In genomic region chr9:92153466-92153865, GRCh38 we compare ENCODE assay signal across 7 cellular contexts. TPM values are rescaled to one million over a fixed set of nuclear protein-coding genes. Genes with fewer than 3 reads are reported as not detected.
A peak's percentile ranks its signal among the peaks of the same experiment; 100 is the strongest.
DNase-seq lines count a peak whose midpoint lies in the region; TF ChIP-seq lines count a peak whose summit lies in the region.
"Not testable (repeated sequence)": the region's sequence is repeated elsewhere in the genome, so short reads cannot be mapped to it uniquely, and the experiment has no call there.

No MANE protein-coding gene starts in this region.

- TF ChIP-seq POLR2A in esophagus muscularis mucosa (IDR thresholded peaks at IDR 0.05; ENCODE audit: low read depth) = not testable (repeated sequence)

- H3K4me1 ChIP-seq in PC-9 (replicated peaks; ENCODE audit: insufficient read depth) (peaks cover 37% of the 10 kb centered on the region), esophagus muscularis mucosa (peaks cover 0 to 30% (median 19%) of the 10 kb centered on the region in 4 donors), rectal smooth muscle tissue (ENCODE audit: control insufficient read depth, insufficient read depth, low read length) (peaks cover 15% of the 10 kb centered on the region)

- WGBS in esophagus muscularis mucosa = 41% methylated on average over 3 of the region's 3 CpGs

- H3K9me2 ChIP-seq in PC-9 (ENCODE audit: insufficient read depth) = not testable (repeated sequence)

- not testable (repeated sequence) for H2AFZ ChIP-seq in PC-9

- H3K9me3 ChIP-seq in PC-9 (ENCODE audit: insufficient read depth, low read depth); esophagus muscularis mucosa: not testable (repeated sequence)

- not testable (repeated sequence) for H3K27me3 Mint-ChIP-seq in HFFc6 (ENCODE audit: insufficient read depth)

- peaks cover 61% of the 10 kb centered on the region for H3K4me1 Mint-ChIP-seq in HFFc6 (ENCODE audit: low read depth)

- not testable (repeated sequence) for H3K36me3 ChIP-seq in PC-9 (ENCODE audit: low read depth); esophagus muscularis mucosa; rectal smooth muscle tissue (ENCODE audit: control insufficient read depth, insufficient read depth, low read length)

- H3K27ac ChIP-seq in PC-9 = not testable (repeated sequence)
- peak overlapping the region in 1 of 4 donors; percentile 28 for H3K27ac ChIP-seq in esophagus muscularis mucosa (replicated peaks in 1 of 4)
- H3K27ac ChIP-seq in rectal smooth muscle tissue (ENCODE audit: low read depth, low read length) = peak overlapping the region; percentile 70

- not testable (repeated sequence) for TF ChIP-seq EP300 in esophagus muscularis mucosa (IDR thresholded peaks at IDR 0.05)

- H3K9me3 Mint-ChIP-seq in HFFc6 = not testable (repeated sequence)

- in situ Hi-C loops in Caki2 (cut with HindIII; ENCODE audit: low pct_unique_long_range_greater_than_20kb, low sequenced_read_pairs); astrocyte of the cerebellum (cut with HindIII; ENCODE audit: low sequenced_read_pairs): not testable (repeated sequence)

- not testable (repeated sequence) for H3K79me2 ChIP-seq in PC-9 (ENCODE audit: low read depth)

- not testable (repeated sequence) for H4K20me1 ChIP-seq in PC-9 (ENCODE audit: insufficient read depth)

- H3K27ac Mint-ChIP-seq in HFFc6 = peak overlapping the region; percentile 95

- H3K9ac ChIP-seq in rectal smooth muscle tissue (ENCODE audit: low read length) = not testable (repeated sequence)

- not testable (repeated sequence) for H3K4me3 Mint-ChIP-seq in HFFc6

- H3K4me2 ChIP-seq in PC-9 = peak overlapping the region; percentile 62; the same call in 1 of the 2 replicates

- BruUV-seq in PC-9 (replicated peaks; lab: Mats Ljungman, UMichigan) = not testable (repeated sequence)

- not testable (repeated sequence) for H3K4me3 ChIP-seq in PC-9; astrocyte of the cerebellum (ENCODE audit: low read depth, low read length); esophagus muscularis mucosa; rectal smooth muscle tissue (ENCODE audit: low read length)

- POLR2A ChIA-PET in PC-9 (lab: Charles Lee; ENCODE audit: unreplicated experiment) = not testable (repeated sequence)

- peaks cover 16% of the 10 kb centered on the region; the same call in 1 of the 2 replicates for H3F3A ChIP-seq in PC-9 (ENCODE audit: insufficient read depth, low read depth)

- DNase-seq in Caki2 (ENCODE audit: low read depth) (peak; percentile 60), HFFc6 (peak; percentile 93), astrocyte of the cerebellum (ENCODE audit: low read depth) (peak; percentile 74), esophagus muscularis mucosa (ENCODE audit: extremely low spot score) (peak; percentile 26), kidney tubule cell (ENCODE audit: low spot score) (peak; percentile 60)
- DNase-seq in PC-9 = not testable (repeated sequence)

- CTCF ChIA-PET in PC-9 (lab: Charles Lee) = not testable (repeated sequence)

- not testable (repeated sequence) for TF ChIP-seq CTCF in HFFc6 (IDR thresholded peaks at IDR 0.05); PC-9 (conservative IDR thresholded peaks at IDR 0.05); astrocyte of the cerebellum (IDR thresholded peaks at IDR 0.05; ENCODE audit: low read depth, low read length, missing control alignments); esophagus muscularis mucosa (IDR thresholded peaks at IDR 0.05)

- intact Hi-C loops in PC-9 (cut with micrococcal nuclease; ENCODE audit: unreplicated experiment) = loop anchor here (2.0 to 5.0 kb wide), 3 partner anchors 37 to 1424 kb away; partner anchors contain the start of genes IPPK and PHF2
- intact Hi-C loops in esophagus muscularis mucosa (cut with DNase I) = not testable (repeated sequence)

- H3K27me3 ChIP-seq in PC-9 (ENCODE audit: insufficient read depth, low read depth); esophagus muscularis mucosa; rectal smooth muscle tissue (ENCODE audit: control insufficient read depth, insufficient read depth, low read length): not testable (repeated sequence)

- H3K36me3 Mint-ChIP-seq in HFFc6 (ENCODE audit: low read depth) = not testable (repeated sequence)

RNA-seq across cellular contexts. Expression of gene SPTLC1, which starts 38.3 kb away (rescaled TPM):
- 53.2 and 56.1 TPM in 2 replicates for total RNA-seq in Caki2 (2014; rRNA removed; shearing (Covaris generic); ENCODE audit: low replicate concordance)
- total RNA-seq in HFFc6 (2021; fragmentation: NEBNext Ultra II Directional; extraction: Animal tissue kit (Norgen Biotek cat#: 25700)) = 10 to 100 TPM; 56.2 to 67.2 (median 63.5) TPM
- 80.9 and 103 TPM in 2 replicates for total RNA-seq in PC-9 (2021)
- 10 to 100 TPM; 50.0 to 57.8 (median 52.5) TPM for total RNA-seq in esophagus muscularis mucosa
